Comparison of ENCODE assay signal across 9 cellular contexts in the genomic region with DNA sequence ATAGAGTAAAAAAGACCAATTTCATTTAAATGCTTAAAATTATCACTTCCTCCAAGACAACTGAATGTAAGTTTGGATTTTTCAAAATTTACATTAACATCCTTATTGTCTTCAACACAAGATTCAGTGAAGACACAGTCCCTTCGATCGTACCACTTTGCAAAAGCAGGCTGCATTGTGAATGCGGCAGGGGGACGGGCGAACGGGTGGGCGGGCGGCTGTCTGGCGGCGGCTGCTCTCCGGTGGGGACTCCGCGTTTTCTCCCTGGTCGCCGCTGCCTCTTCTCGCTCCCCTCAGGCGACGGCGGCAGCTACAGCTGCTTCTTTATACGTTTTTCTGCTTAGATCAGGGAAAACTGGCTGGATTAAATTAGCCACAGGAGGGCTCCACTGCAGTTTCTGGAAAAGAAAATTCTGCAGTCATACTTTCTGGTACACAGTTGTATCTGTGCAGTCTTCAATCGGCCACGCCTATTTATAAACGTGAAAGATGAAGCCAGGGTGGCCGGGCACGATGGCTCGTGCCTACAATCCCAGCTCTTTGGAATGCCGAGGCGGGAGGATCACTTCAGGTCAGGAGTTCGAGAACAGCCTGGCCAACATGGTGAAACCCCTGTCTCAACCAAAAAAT. TPM values are rescaled to one million over a fixed set of nuclear protein-coding genes. Genes with fewer than 3 reads are reported as not detected.
DNase-seq lines count a peak whose midpoint lies in the region; ATAC-seq and TF ChIP-seq lines count a peak whose summit lies in the region.
"Had no signal": no experiment of that assay in that cellular context is flagged by ENCODE, and none has a peak within 500 bp of the region (broad histone marks: within the 10 kb centered on the region; RNA-seq: fewer than 3 reads in every experiment).

No MANE protein-coding gene starts in this region.

- no peaks in the 10 kb centered on the region for H3K36me3 Mint-ChIP-seq in activated CD4-positive, alpha-beta T cell treated with anti-CD3 and anti-CD28 coated beads for 36 hours (ENCODE audit: low read depth)
- no peaks in the 10 kb centered on the region for H3K36me3 Mint-ChIP-seq in mesothelial cell of epicardium

- H3K36me3 ChIP-seq in WERI-Rb-1 (no peaks in the 10 kb centered on the region), thoracic aorta (no peaks in the 10 kb centered on the region)

- peaks cover 31% of the 10 kb centered on the region for H3K27me3 Mint-ChIP-seq in activated CD4-positive, alpha-beta T cell treated with anti-CD3 and anti-CD28 coated beads for 36 hours
- H3K27me3 Mint-ChIP-seq in mesothelial cell of epicardium (ENCODE audit: low read depth) = peaks cover 51% of the 10 kb centered on the region

- no peaks in the 10 kb centered on the region for H3K9me3 Mint-ChIP-seq in activated CD4-positive, alpha-beta T cell treated with anti-CD3 and anti-CD28 coated beads for 36 hours (ENCODE audit: low read depth)
- no peaks in the 10 kb centered on the region for H3K9me3 Mint-ChIP-seq in mesothelial cell of epicardium
- H3K9me3 Mint-ChIP-seq: central memory CD8-positive, alpha-beta T cell had no signal

- no peaks in the 10 kb centered on the region for H3K9me3 ChIP-seq in WERI-Rb-1 (ENCODE audit: severe bottlenecking)
- no peaks in the 10 kb centered on the region for H3K9me3 ChIP-seq in thoracic aorta

- CTCF ChIA-PET in activated CD4-positive, alpha-beta T cell treated with anti-CD3 and anti-CD28 coated beads for 36 hours (lab: Charles Lee) = interaction anchor here (0.6 to 0.9 kb wide), 2 partner anchors 31 to 389 kb away, joined by 3 to 4 read pairs; no protein-coding TSS in a partner anchor

- DNase-seq in activated CD4-positive, alpha-beta T cell treated with anti-CD3 and anti-CD28 coated beads for 36 hours = peak; percentile 55
- no peak for DNase-seq in activated CD4-positive, alpha-beta T cell treated with anti-CD3 and anti-CD28 coated beads, Interleukin-2, amount 50 U/mL, for 4 hours
- DNase-seq in NCI-H1930 (lab: John Stamatoyannopoulos, UW) (peak; percentile 45 to 50), WERI-Rb-1 (peak; percentile 80), epidermal melanocyte (ENCODE audit: insufficient read length, low spot score) (peak; percentile 46), mesothelial cell of epicardium (ENCODE audit: low spot score in 2 of 2, unreplicated experiment in 2 of 2) (peak; percentile 43 to 69), thoracic aorta (ENCODE audit: low spot score) (no peak), GM20000 (ENCODE audit: low spot score) (no peak)

- H3K27me3 ChIP-seq in WERI-Rb-1 (ENCODE audit: insufficient read depth, low read depth, severe bottlenecking) (no peaks in the 10 kb centered on the region), thoracic aorta (replicated peaks; ENCODE audit: insufficient read depth) (no peaks in the 10 kb centered on the region)

- H3K27ac ChIP-seq in WERI-Rb-1 (no peak overlapping the region), thoracic aorta (no peak overlapping the region)

- peaks cover 15% of the 10 kb centered on the region for H3K4me1 Mint-ChIP-seq in activated CD4-positive, alpha-beta T cell treated with anti-CD3 and anti-CD28 coated beads for 36 hours
- peaks cover 26% of the 10 kb centered on the region for H3K4me1 Mint-ChIP-seq in mesothelial cell of epicardium

- peak overlapping the region; percentile 1 for H3K4me3 Mint-ChIP-seq in activated CD4-positive, alpha-beta T cell treated with anti-CD3 and anti-CD28 coated beads for 36 hours
- peak overlapping the region; percentile 48 for H3K4me3 Mint-ChIP-seq in mesothelial cell of epicardium
- H3K4me3 Mint-ChIP-seq: central memory CD8-positive, alpha-beta T cell had no signal

- H3K27ac Mint-ChIP-seq in activated CD4-positive, alpha-beta T cell treated with anti-CD3 and anti-CD28 coated beads for 36 hours = peak overlapping the region; percentile 63
- no peak overlapping the region for H3K27ac Mint-ChIP-seq in mesothelial cell of epicardium

- peak; percentile 59 for TF ChIP-seq CTCF in WERI-Rb-1 (IDR thresholded peaks at IDR 0.05; ENCODE audit: low read depth, low read length)
- peak; percentile 18 for TF ChIP-seq CTCF in mesothelial cell of epicardium (IDR thresholded peaks at IDR 0.05; ENCODE audit: unreplicated experiment)
- peak; percentile 45 for TF ChIP-seq CTCF in thoracic aorta (IDR thresholded peaks at IDR 0.05)
- TF ChIP-seq CTCF in GM20000 (IDR thresholded peaks at IDR 0.05; ENCODE audit: extremely low read depth, missing control alignments) = no peak

- POLR2A ChIA-PET in activated CD4-positive, alpha-beta T cell treated with anti-CD3 and anti-CD28 coated beads for 36 hours (lab: Charles Lee) = no interaction called here

- H3K4me3 ChIP-seq in WERI-Rb-1 (ENCODE audit: low read depth, low read length) (peak overlapping the region; percentile 43), thoracic aorta (peak overlapping the region; percentile 65)

- peaks cover 0 to 6% of the 10 kb centered on the region in 2 donors for H3K4me1 ChIP-seq in thoracic aorta (ENCODE audit: control insufficient read depth in 1 of 2, low read depth in 2 of 2)

- intact Hi-C loops in activated CD4-positive, alpha-beta T cell treated with anti-CD3 and anti-CD28 coated beads for 36 hours (cut with DNase I, micrococcal nuclease) = no loop called here

- ATAC-seq in activated CD4-positive, alpha-beta T cell treated with anti-CD3 and anti-CD28 coated beads for 36 hours = peak; percentile 83
- peak; percentile 62 for ATAC-seq in thoracic aorta (ENCODE audit: insufficient number of reproducible peaks, low FRiP score, low read depth)

RNA-seq across cellular contexts. Expression of a gene that starts 33.9 kb away (rescaled TPM):
- 10 to 100 TPM; 29.8 to 34.7 TPM for total RNA-seq in activated CD4-positive, alpha-beta T cell treated with anti-CD3 and anti-CD28 coated beads for 36 hours
- total RNA-seq in mesothelial cell of epicardium (27.0 to 31.2 TPM (median 28.4 TPM) in 3 replicates), thoracic aorta (10 to 100 TPM; 18.7 to 50.7 TPM)

Comparison
In these comparisons a context has a peak if more than half of its experiments do, and no peak if none do; other contexts are left out.
1. DNase-seq: peak in activated CD4-positive, alpha-beta T cell treated with anti-CD3 and anti-CD28 coated beads for 36 hours (single experiment), NCI-H1930 (2 of 2), WERI-Rb-1 (single experiment), epidermal melanocyte (single experiment) and mesothelial cell of epicardium (2 of 2); none in activated CD4-positive, alpha-beta T cell treated with anti-CD3 and anti-CD28 coated beads, Interleukin-2, amount 50 U/mL, for 4 hours (0 of 2), thoracic aorta (single experiment) and GM20000 (single experiment).